20 cellular contexts compared by ENCODE assay signal in genomic region chr1:30675289-30675688, GRCh38. TPM values are rescaled to one million over a fixed set of nuclear protein-coding genes. Genes with fewer than 3 reads are reported as not detected.
"Had no signal": no experiment of that assay in that cellular context is flagged by ENCODE, and none has a peak within 500 bp of the region (broad histone marks: within the 10 kb centered on the region; RNA-seq: fewer than 3 reads in every experiment).

No MANE protein-coding gene starts in this region.

- H3K9me3 ChIP-seq: psoas muscle, thoracic aorta had no signal

- H3K4me3 Mint-ChIP-seq: activated CD4-positive, alpha-beta T cell treated with anti-CD3 and anti-CD28 coated beads, Interleukin-2, amount 10 ng/mL, durations not matched to agents 7 days and 5 days; activated naive CD8-positive, alpha-beta T cell treated with anti-CD3 and anti-CD28 coated beads for 36 hours; dendritic cell treated with granulocyte-macrophage colony-stimulating factor and Interleukin-4, amounts not matched to agents 40 ng/mL and 50 ng/mL, for 4 days; nephron; stimulated activated naive CD8-positive, alpha-beta T cell treated with anti-CD3 and anti-CD28 coated beads, Interleukin-15, amount 100 ng/mL, for 72 hours had no signal

- H3K4me1 Mint-ChIP-seq: activated CD4-positive, alpha-beta T cell treated with anti-CD3 and anti-CD28 coated beads, Interleukin-2, amount 10 ng/mL, durations not matched to agents 7 days and 5 days; activated naive CD8-positive, alpha-beta T cell treated with anti-CD3 and anti-CD28 coated beads for 36 hours; stimulated activated naive CD8-positive, alpha-beta T cell treated with anti-CD3 and anti-CD28 coated beads, Interleukin-15, amount 100 ng/mL, for 72 hours had no signal

- DNase-seq: activated CD4-positive, alpha-beta T cell treated with anti-CD3 and anti-CD28 coated beads, Interleukin-2, amount 10 ng/mL, durations not matched to agents 7 days and 5 days; activated CD8-positive, alpha-beta memory T cell treated with anti-CD3 and anti-CD28 coated beads for 24 hours; activated gamma-delta T cell treated with Interleukin-2 at 50 U/mL for 16 hours; activated naive CD8-positive, alpha-beta T cell treated with anti-CD3 and anti-CD28 coated beads for 36 hours; anterior cingulate cortex; cerebellar nuclear complex; effector memory CD4-positive, alpha-beta T cell; kidney; left ventricle myocardium superior; nucleus accumbens; psoas muscle; stimulated activated CD4-positive, alpha-beta T cell treated with anti-CD3 and anti-CD28 coated beads, Interleukin-1b, Interleukin-23, amount 100 ng/mL, for 48 hours; stimulated activated naive CD8-positive, alpha-beta T cell treated with anti-CD3 and anti-CD28 coated beads, Interleukin-15, amount 100 ng/mL, for 72 hours had no signal

- H3K27ac Mint-ChIP-seq: activated CD4-positive, alpha-beta T cell treated with anti-CD3 and anti-CD28 coated beads, Interleukin-2, amount 10 ng/mL, durations not matched to agents 7 days and 5 days; activated naive CD8-positive, alpha-beta T cell treated with anti-CD3 and anti-CD28 coated beads for 36 hours; dendritic cell treated with granulocyte-macrophage colony-stimulating factor and Interleukin-4, amounts not matched to agents 40 ng/mL and 50 ng/mL, for 4 days; nephron; stimulated activated naive CD8-positive, alpha-beta T cell treated with anti-CD3 and anti-CD28 coated beads, Interleukin-15, amount 100 ng/mL, for 72 hours had no signal

- H3K4me3 ChIP-seq: psoas muscle, thoracic aorta had no signal

- H3K4me1 ChIP-seq: psoas muscle had no signal

- H3K27ac ChIP-seq: psoas muscle, thoracic aorta had no signal

- H3K36me3 Mint-ChIP-seq: activated naive CD8-positive, alpha-beta T cell treated with anti-CD3 and anti-CD28 coated beads for 36 hours had no signal

- H3K36me3 ChIP-seq: thoracic aorta had no signal

- ATAC-seq: left ventricle myocardium superior; sciatic nerve; stimulated activated naive CD8-positive, alpha-beta T cell treated with anti-CD3 and anti-CD28 coated beads, Interleukin-15, amount 100 ng/mL, for 72 hours had no signal

RNA-seq across cellular contexts. Expression of gene MATN1, which starts 48.1 kb away (rescaled TPM):
- total RNA-seq: activated CD4-positive, alpha-beta T cell treated with anti-CD3 and anti-CD28 coated beads, Interleukin-2, amount 10 ng/mL, durations not matched to agents 7 days and 5 days; epithelial cell of proximal tubule; left ventricle myocardium superior; mesenteric fat pad; psoas muscle; ureter had no signal
